8 cellular contexts compared by ENCODE assay signal in genomic region chr22:38868886-38869381, GRCh38. TPM values are rescaled to one million over a fixed set of nuclear protein-coding genes. Genes with fewer than 3 reads are reported as not detected.
DNase-seq lines count a peak whose midpoint lies in the region; ATAC-seq, FAIRE-seq and TF ChIP-seq lines count a peak whose summit lies in the region.

No MANE protein-coding gene starts in this region.

- H3K36me3 ChIP-seq in RWPE2 (ENCODE audit: low read depth) (peaks cover 26% of the 10 kb centered on the region), pancreas (peaks cover 0 to 8% (median 3%) of the 10 kb centered on the region in 3 donors), transverse colon (no peaks in the 10 kb centered on the region)

- no peak for TF ChIP-seq EP300 in transverse colon (IDR thresholded peaks at IDR 0.05; ENCODE audit: low read depth)

- 10 to 14% methylated on average over 8 of the region's 8 CpGs for WGBS in pancreas, 2 donors
- 0 to 8% methylated on average over 2 to 7 of the region's 8 CpGs for WGBS in transverse colon (ENCODE audit: low coverage in 1 of 2), 2 donors

- H3K9me3 ChIP-seq in RWPE2 (ENCODE audit: severe bottlenecking) (no peaks in the 10 kb centered on the region), pancreas (no peaks in the 10 kb centered on the region), transverse colon (no peaks in the 10 kb centered on the region)

- H3K4me1 ChIP-seq in RWPE2 (ENCODE audit: insufficient read depth, poor library complexity, severe bottlenecking) (peaks cover 4% of the 10 kb centered on the region), pancreas (peaks cover 13 to 29% (median 23%) of the 10 kb centered on the region in 3 donors), transverse colon (peaks cover 27 to 62% (median 39%) of the 10 kb centered on the region in 4 donors)

- H3K4me3 ChIP-seq in RWPE2 (ENCODE audit: severe bottlenecking) (no peak overlapping the region), pancreas (no peak overlapping the region), transverse colon (no peak overlapping the region)

- in situ Hi-C loops in transverse colon (cut with MboI; ENCODE audit: low pct_ligation_motif_present in 1 of 4, low pct_unique_long_range_greater_than_20kb in 1 of 4, low sequenced_read_pairs in 3 of 4): loop anchor here in 2 of 4 donors (10.0 to 25.0 kb wide), 2 partner anchors 243 to 246 kb away; no protein-coding TSS in a partner anchor

- TF ChIP-seq CTCF in RWPE2 (IDR thresholded peaks at IDR 0.05; ENCODE audit: poor library complexity, severe bottlenecking): peak; percentile 91
- TF ChIP-seq CTCF in pancreas (IDR thresholded peaks at IDR 0.05): peak; percentile 81 to 89 (median 84)
- TF ChIP-seq CTCF in transverse colon (IDR thresholded peaks at IDR 0.05): peak; percentile 80 to 93 (median 90)

- DNase-seq in CMK (ENCODE audit: low read depth) (peak; percentile 40), HPDE6-E6E7 (ENCODE audit: extremely low spot score) (peak; percentile 61), RWPE2 (ENCODE audit: low spot score) (no peak), germinal center (ENCODE audit: low spot score) (peak; percentile 86), pancreas (peak; percentile 69 to 96 (median 85)), transverse colon (peak; percentile 82)
- peak; percentile 80 for DNase-seq in activated gamma-delta T cell treated with anti-CD3 and anti-CD28 coated beads, Interleukin-2, amount 50 U/mL, for 16 hours (ENCODE audit: low read depth)

- TF ChIP-seq POLR2A in transverse colon (IDR thresholded peaks at IDR 0.05): no peak

- intact Hi-C loops in pancreas (cut with DNase I): loop anchor here in 2 of 3 donors (5.0 to 10.0 kb wide), 3 partner anchors 128 to 256 kb away; no protein-coding TSS in a partner anchor
- intact Hi-C loops in transverse colon (cut with DNase I; ENCODE audit: low total_unique reads): loop anchor here (1.0 to 10.0 kb wide), 4 partner anchors 104 to 266 kb away; partner anchors contain the start of gene APOBEC3B

- H3K27ac ChIP-seq in RWPE2 (ENCODE audit: poor library complexity, severe bottlenecking): no peak overlapping the region
- no peak overlapping the region for H3K27ac ChIP-seq in pancreas
- H3K27ac ChIP-seq in transverse colon: no peak overlapping the region

- H3K27me3 ChIP-seq in RWPE2 (ENCODE audit: insufficient read depth, poor library complexity, severe bottlenecking) (peaks cover 16% of the 10 kb centered on the region), pancreas (no peaks in the 10 kb centered on the region), transverse colon (peaks cover 26% of the 10 kb centered on the region)

- no peak for FAIRE-seq in pancreas (lab: Jason Lieb, UNC)

- ATAC-seq in RWPE2 (ENCODE audit: low read depth): peak; percentile 64
- peak; percentile 14 to 39 (median 32) for ATAC-seq in pancreas
- ATAC-seq in HG03442 (IDR thresholded peaks at IDR 0.05; ENCODE audit: unreplicated experiment): no peak

RNA-seq across cellular contexts. Expression of gene CBX6, which starts 3.1 kb away (rescaled TPM):
- 10 to 100 TPM; 22.5 to 44.6 (median 29.2) TPM for total RNA-seq in pancreas
- polyA plus RNA-seq in pancreas: 10 to 100 TPM; 23.1 to 29.0 TPM
- total RNA-seq in transverse colon: 10 to 100 TPM; 14.5 to 42.6 (median 22.1) TPM

RNA-seq across cellular contexts. Expression of gene NPTXR, which starts 25.1 kb away (rescaled TPM):
- 10 to 100 TPM in 1 of 6 donors, 1 to 10 TPM in 5; 4.2 to 11.0 (median 6.0) TPM for total RNA-seq in pancreas
- 1 to 10 TPM; 3.0 to 5.0 TPM for polyA plus RNA-seq in pancreas
- 10 to 100 TPM in 1 of 4 donors, 1 to 10 TPM in 2, under 1 TPM in 1; 0.75 to 27.9 (median 1.8) TPM for total RNA-seq in transverse colon
